ENCODE assay signal across 8 cellular contexts in genomic region chr10:67788028-67788886, GRCh38. TPM values are rescaled to one million over a fixed set of nuclear protein-coding genes. Genes with fewer than 3 reads are reported as not detected.
DNase-seq lines count a peak whose midpoint lies in the region; ATAC-seq, FAIRE-seq and TF ChIP-seq lines count a peak whose summit lies in the region.

No MANE protein-coding gene starts in this region.

- H3K4me1 ChIP-seq in testis, result no peaks in the 10 kb centered on the region

- peak; percentile 70 for ATAC-seq in GM21529 (IDR thresholded peaks at IDR 0.05; ENCODE audit: unreplicated experiment)

- no peaks in the 10 kb centered on the region for H3K27me3 ChIP-seq in bronchial epithelial cell (ENCODE audit: control insufficient read depth, insufficient read depth, low read length)
- no peaks in the 10 kb centered on the region for H3K27me3 ChIP-seq in testis

- no peak for TF ChIP-seq POLR2A in testis (IDR thresholded peaks at IDR 0.05)

- TF ChIP-seq CTCF in WI38 (IDR thresholded peaks at IDR 0.05; ENCODE audit: low read depth, low read length) (peak; percentile 59), bronchial epithelial cell (IDR thresholded peaks at IDR 0.05; ENCODE audit: insufficient read depth, low read length, severe bottlenecking) (peak; percentile 68), testis (IDR thresholded peaks at IDR 0.05) (peak; percentile 34 to 66 (median 47))

- FAIRE-seq in bronchial epithelial cell (lab: Jason Lieb, UNC), result no peak

- DNase-seq in DMS53 treated with DMSO at 0.1 percent for 48 hours (lab: John Stamatoyannopoulos, UW; ENCODE audit: unreplicated experiment) (peak; percentile 64), bronchial epithelial cell (ENCODE audit: low read depth) (peak; percentile 13), mucosa of gallbladder (ENCODE audit: low spot score) (peak; percentile 59), testis (peak; percentile 81), inferior parietal cortex (ENCODE audit: extremely low spot score) (no peak)

- H3K4me3 ChIP-seq in WI38 (ENCODE audit: low read depth, low read length) (no peak overlapping the region), bronchial epithelial cell (ENCODE audit: low read depth, low read length) (no peak overlapping the region), testis (no peak overlapping the region)

- H3K36me3 ChIP-seq in bronchial epithelial cell (ENCODE audit: control insufficient read depth, insufficient read depth, low read length), result no peaks in the 10 kb centered on the region
- H3K36me3 ChIP-seq in testis (ENCODE audit: low read depth, missing control alignments), result no peaks in the 10 kb centered on the region

- TF ChIP-seq EP300 in Ishikawa (IDR thresholded peaks at IDR 0.05; ENCODE audit: borderline replicate concordance), result no peak

- no peaks in the 10 kb centered on the region for H3K9me3 ChIP-seq in testis

- intact Hi-C loops in testis (cut with DNase I; ENCODE audit: low total_unique reads), result no loop called here

- H3K27ac ChIP-seq in testis, result no peak overlapping the region

- TF ChIP-seq RAD21 in Ishikawa (IDR thresholded peaks at IDR 0.05; ENCODE audit: low read depth), result peak; percentile 40; the same call in 1 of the 2 replicates

- WGBS in testis, 2 donors, result 36 to 41% methylated on average over 15 of the region's 15 CpGs

TF ChIP-seq in Ishikawa, 13 proteins besides CTCF, POLR2A, EP300 and RAD21:
- no peak for TF ChIP-seq REST (IDR thresholded peaks at IDR 0.05; ENCODE audit: low read depth)
- TF ChIP-seq CEBPB (IDR thresholded peaks at IDR 0.05), result no peak
- no peak for TF ChIP-seq EGR1 (IDR thresholded peaks at IDR 0.05)
- TF ChIP-seq MAX (IDR thresholded peaks at IDR 0.05), result no peak
- TF ChIP-seq TCF12 (IDR thresholded peaks at IDR 0.05; ENCODE audit: low read depth), result no peak
- TF ChIP-seq YY1 (IDR thresholded peaks at IDR 0.05; ENCODE audit: low read depth), result no peak
- no peak for TF ChIP-seq FOXM1 (IDR thresholded peaks at IDR 0.05; ENCODE audit: borderline replicate concordance, low read depth)
- no peak for TF ChIP-seq TEAD4 (IDR thresholded peaks at IDR 0.05)
- no peak for TF ChIP-seq CREB1 (IDR thresholded peaks at IDR 0.05; ENCODE audit: low read depth)
- no peak for TF ChIP-seq TAF1 (IDR thresholded peaks at IDR 0.05; ENCODE audit: low read depth)
- TF ChIP-seq USF1 (IDR thresholded peaks at IDR 0.05), result no peak
- no peak for TF ChIP-seq NFIC (IDR thresholded peaks at IDR 0.05)
- TF ChIP-seq ZBTB7A (IDR thresholded peaks at IDR 0.05; ENCODE audit: low read depth), result no peak

RNA-seq across cellular contexts. Expression of gene DNAJC12, which starts 49.7 kb away (rescaled TPM):
- 0.26 TPM in 1 of 2 replicates, not detected in the other for total RNA-seq in bronchial epithelial cell
- 11.7 TPM for total RNA-seq in mucosa of gallbladder
- 10 to 100 TPM; 22.5 to 23.3 TPM for total RNA-seq in testis
- polyA plus RNA-seq in testis (ENCODE audit: insufficient read depth, low read depth, low replicate concordance), result 16.0 TPM

Comparison
In these comparisons a context has a peak if more than half of its experiments do, and no peak if none do; other contexts are left out.
1. RNA of gene DNAJC12, which starts 49.7 kb away (total RNA-seq): 22.5 to 23.3 TPM in testis and 11.7 TPM in mucosa of gallbladder (single experiment); 0.26 TPM in bronchial epithelial cell; every median in the first group is over 10 times any median in the second.
2. Peak in every context shown above with its lines, with median percentiles within 50 percentile points of each other: CTCF ChIP-seq.